ENCODE assay signal across 23 cellular contexts in genomic region chr10:46306550-46307184, GRCh38. TPM values are rescaled to one million over a fixed set of nuclear protein-coding genes. Genes with fewer than 3 reads are reported as not detected.
"Had no signal": no experiment of that assay in that cellular context is flagged by ENCODE, and none has a peak within 500 bp of the region (broad histone marks: within the 10 kb centered on the region; RNA-seq: fewer than 3 reads in every experiment).

No MANE protein-coding gene starts in this region.

- H3K4me3 Mint-ChIP-seq: activated B cell treated with CpG ODN at 0.5 μM for 24 hours; activated CD4-positive, alpha-beta memory T cell treated with anti-CD3 and anti-CD28 coated beads, Interleukin-2, amount 10 ng/mL, durations not matched to agents 7 days and 5 days; activated CD4-positive, alpha-beta T cell treated with anti-CD3 and anti-CD28 coated beads for 36 hours; activated naive CD8-positive, alpha-beta T cell treated with anti-CD3 and anti-CD28 coated beads, Interleukin-2, amount 10 ng/mL, durations not matched to agents 7 days and 5 days; activated T-cell treated with anti-CD3 and anti-CD28 coated beads, Interleukin-2, amount 50 U/mL, for 72 hours had no signal

- H3K4me1 Mint-ChIP-seq: activated B cell treated with CpG ODN at 0.5 μM for 24 hours; activated CD4-positive, alpha-beta memory T cell treated with anti-CD3 and anti-CD28 coated beads, Interleukin-2, amount 10 ng/mL, durations not matched to agents 7 days and 5 days; activated CD4-positive, alpha-beta T cell treated with anti-CD3 and anti-CD28 coated beads for 36 hours had no signal

- H3K9me3 ChIP-seq: adrenal gland had no signal

- H3K27me3 Mint-ChIP-seq: activated B cell treated with CpG ODN at 0.5 μM for 24 hours; activated CD4-positive, alpha-beta memory T cell treated with anti-CD3 and anti-CD28 coated beads, Interleukin-2, amount 10 ng/mL, durations not matched to agents 7 days and 5 days; activated CD4-positive, alpha-beta T cell treated with anti-CD3 and anti-CD28 coated beads for 36 hours had no signal

- H3K36me3 Mint-ChIP-seq: activated naive CD8-positive, alpha-beta T cell treated with anti-CD3 and anti-CD28 coated beads, Interleukin-2, amount 10 ng/mL, durations not matched to agents 7 days and 5 days had no signal

- H3K27me3 ChIP-seq: adrenal gland had no signal

- DNase-seq: activated B cell treated with CpG ODN at 0.5 μM for 24 hours; activated CD4-positive, alpha-beta memory T cell treated with anti-CD3 and anti-CD28 coated beads, Interleukin-2, amount 10 ng/mL, durations not matched to agents 7 days and 5 days; activated CD4-positive, alpha-beta T cell treated with anti-CD3 and anti-CD28 coated beads for 36 hours; activated CD4-positive, alpha-beta T cell treated with anti-CD3 and anti-CD28 coated beads, Interleukin-2, amount 50 U/mL, for 1 hour; activated naive CD4-positive, alpha-beta T cell treated with anti-CD3 and anti-CD28 coated beads, Interleukin-2, amount 50 U/mL, for 16 hours; activated naive CD8-positive, alpha-beta T cell treated with anti-CD3 and anti-CD28 coated beads, Interleukin-2, amount 10 ng/mL, durations not matched to agents 7 days and 5 days; activated T-cell treated with anti-CD3 and anti-CD28 coated beads for 4 hours; activated T-cell treated with anti-CD3 and anti-CD28 coated beads, Interleukin-2, amount 50 U/mL, for 72 hours; anterior cingulate cortex; MV-4-11; NCI-H1105; NCI-H1436; NCI-H1694 treated with DMSO at 0.1 percent for 48 hours; NCI-H2029 treated with DMSO at 0.1 percent for 48 hours; NCI-H510A treated with DMSO at 0.1 percent for 48 hours; NCI-H69; SIG-M5; T-helper 2 cell; T1000 had no signal

- H3K27ac Mint-ChIP-seq: activated B cell treated with CpG ODN at 0.5 μM for 24 hours; activated CD4-positive, alpha-beta memory T cell treated with anti-CD3 and anti-CD28 coated beads, Interleukin-2, amount 10 ng/mL, durations not matched to agents 7 days and 5 days; activated CD4-positive, alpha-beta T cell treated with anti-CD3 and anti-CD28 coated beads for 36 hours; activated naive CD8-positive, alpha-beta T cell treated with anti-CD3 and anti-CD28 coated beads, Interleukin-2, amount 10 ng/mL, durations not matched to agents 7 days and 5 days; activated T-cell treated with anti-CD3 and anti-CD28 coated beads, Interleukin-2, amount 50 U/mL, for 72 hours had no signal

- H3K9me3 Mint-ChIP-seq: activated B cell treated with CpG ODN at 0.5 μM for 24 hours; activated CD4-positive, alpha-beta memory T cell treated with anti-CD3 and anti-CD28 coated beads, Interleukin-2, amount 10 ng/mL, durations not matched to agents 7 days and 5 days; activated naive CD8-positive, alpha-beta T cell treated with anti-CD3 and anti-CD28 coated beads, Interleukin-2, amount 10 ng/mL, durations not matched to agents 7 days and 5 days; activated T-cell treated with anti-CD3 and anti-CD28 coated beads, Interleukin-2, amount 50 U/mL, for 72 hours had no signal

- H3K4me2 ChIP-seq: KMS-11 had no signal

- ATAC-seq: activated CD4-positive, alpha-beta T cell treated with anti-CD3 and anti-CD28 coated beads for 36 hours; activated T-cell treated with anti-CD3 and anti-CD28 coated beads, Interleukin-2, amount 50 U/mL, for 72 hours had no signal

- H3K27ac ChIP-seq: adrenal gland, KMS-11 had no signal

- H3K4me3 ChIP-seq: adrenal gland had no signal

- H3K4me1 ChIP-seq: adrenal gland had no signal

- H3K9ac ChIP-seq: KMS-11 had no signal

- H3K36me3 ChIP-seq: adrenal gland had no signal

RNA-seq across cellular contexts. Expression of gene ANTXRL, which starts 19.9 kb away (rescaled TPM):
- total RNA-seq: activated B cell treated with CpG ODN at 0.5 μM for 24 hours; activated CD4-positive, alpha-beta memory T cell treated with anti-CD3 and anti-CD28 coated beads, Interleukin-2, amount 10 ng/mL, durations not matched to agents 7 days and 5 days; activated CD4-positive, alpha-beta T cell treated with anti-CD3 and anti-CD28 coated beads for 36 hours; activated CD8-positive, alpha-beta memory T cell treated with anti-CD3 and anti-CD28 coated beads for 36 hours; activated naive CD8-positive, alpha-beta T cell treated with anti-CD3 and anti-CD28 coated beads, Interleukin-2, amount 10 ng/mL, durations not matched to agents 7 days and 5 days; activated T-cell treated with anti-CD3 and anti-CD28 coated beads, Interleukin-2, amount 50 U/mL, for 72 hours; MCF 10A had no signal
